In genomic region chr14:57729208-57730187, GRCh38 we compare ENCODE assay signal across 23 cellular contexts.
DNase-seq lines count a peak whose midpoint lies in the region; ATAC-seq and TF ChIP-seq lines count a peak whose summit lies in the region.
"Had no signal": no experiment of that assay in that cellular context is flagged by ENCODE, and none has a peak within 500 bp of the region (broad histone marks: within the 10 kb centered on the region; RNA-seq: fewer than 3 reads in every experiment).

No MANE protein-coding gene starts in this region.

- H3K4me2 ChIP-seq in H9 (ENCODE audit: insufficient read depth, insufficient read length, low read length) (no peak overlapping the region), mesenchymal stem cell (ENCODE audit: low read length, poor library complexity, severe bottlenecking) (no peak overlapping the region)
- H3K4me2 ChIP-seq: BLaER1 treated with 17β-estradiol and CSF1 and Interleukin-3, amounts not matched to agents 10 nM and 100 nM; SK-N-SH had no signal

- H2AFZ ChIP-seq in H9 (ENCODE audit: low read length) (peak overlapping the region; percentile 83), mesenchymal stem cell (ENCODE audit: low read depth, low read length) (no peak overlapping the region)

- H2BK20ac ChIP-seq in H9 (ENCODE audit: low read depth, low read length, poor library complexity, severe bottlenecking) = no peak overlapping the region

- no peak for TF ChIP-seq POLR2A in thyroid gland (IDR thresholded peaks at IDR 0.05)

- H3K27me3 Mint-ChIP-seq in H9 (ENCODE audit: low read depth) (no peaks in the 10 kb centered on the region), WTC11 (ENCODE audit: low read depth) (peaks cover 4% of the 10 kb centered on the region; the same call in 1 of the 2 replicates)
- H3K27me3 Mint-ChIP-seq in activated CD8-positive, alpha-beta memory T cell treated with anti-CD3 and anti-CD28 coated beads, Interleukin-2, amount 10 ng/mL, durations not matched to agents 7 days and 5 days = no peaks in the 10 kb centered on the region

- no peak overlapping the region for H3K27ac ChIP-seq in H9 (ENCODE audit: insufficient read length, low read depth, low read length)
- H3K27ac ChIP-seq in mesenchymal stem cell (ENCODE audit: low read length, poor library complexity, severe bottlenecking) = no peak overlapping the region
- H3K27ac ChIP-seq in thyroid gland = peak overlapping the region in 1 of 3 donors; percentile 38
- H3K27ac ChIP-seq: BLaER1 treated with 17β-estradiol and CSF1 and Interleukin-3, amounts not matched to agents 10 nM and 100 nM had no signal

- ATAC-seq in WTC11 = peak; percentile 81
- no peak for ATAC-seq in activated CD8-positive, alpha-beta memory T cell treated with anti-CD3 and anti-CD28 coated beads, Interleukin-2, amount 10 ng/mL, durations not matched to agents 7 days and 5 days
- ATAC-seq: GM12878, HCT116, K562, PC-3 had no signal

- H4K91ac ChIP-seq in H9 (ENCODE audit: insufficient read length, low read depth, low read length) (peak overlapping the region; percentile 81), mesenchymal stem cell (ENCODE audit: low read length) (no peak overlapping the region)

- H3K18ac ChIP-seq in H9 (ENCODE audit: insufficient read length, low read depth, low read length) (peak overlapping the region; percentile 87), mesenchymal stem cell (ENCODE audit: low read depth in 1 of 2, low read length in 2 of 2) (no peak overlapping the region)

- peak overlapping the region; percentile 64 for H2BK5ac ChIP-seq in H9 (ENCODE audit: insufficient read length, low read length)
- no peak overlapping the region for H2BK5ac ChIP-seq in mesenchymal stem cell (ENCODE audit: low read depth, low read length, poor library complexity, severe bottlenecking)

- H3K27me3 ChIP-seq in H9 (ENCODE audit: insufficient read depth, low read length) (no peaks in the 10 kb centered on the region), mesenchymal stem cell (ENCODE audit: control insufficient read depth in 1 of 2, insufficient read depth in 1 of 2, low read length in 2 of 2) (no peaks in the 10 kb centered on the region), thyroid gland (no peaks in the 10 kb centered on the region)
- H3K27me3 ChIP-seq: BLaER1 treated with 17β-estradiol and CSF1 and Interleukin-3, amounts not matched to agents 10 nM and 100 nM had no signal

- H3K23ac ChIP-seq in H9 (ENCODE audit: insufficient read length, low read depth, low read length) (no peak overlapping the region), mesenchymal stem cell (ENCODE audit: low read length in 2 of 2) (no peak overlapping the region)

- TF ChIP-seq CTCF in H9 (conservative IDR thresholded peaks at IDR 0.05) (no peak), WTC11 (IDR thresholded peaks at IDR 0.05) (no peak), thyroid gland (IDR thresholded peaks at IDR 0.05) (no peak)

- H3K4me1 Mint-ChIP-seq in H9 (peaks cover 26 to 34% of the 10 kb centered on the region in 2 experiments), WTC11 (peaks cover 41% of the 10 kb centered on the region)
- no peaks in the 10 kb centered on the region for H3K4me1 Mint-ChIP-seq in activated CD8-positive, alpha-beta memory T cell treated with anti-CD3 and anti-CD28 coated beads, Interleukin-2, amount 10 ng/mL, durations not matched to agents 7 days and 5 days
- H3K4me1 Mint-ChIP-seq: CD8-positive, alpha-beta memory T cell had no signal

- intact Hi-C loops in thyroid gland (cut with DNase I) = no loop called here

- POLR2A ChIA-PET in WTC11 (lab: Charles Lee) = no interaction called here

- H3K23me2 ChIP-seq in H9 (ENCODE audit: insufficient read length, low read depth, low read length, poor library complexity, severe bottlenecking) = no peaks in the 10 kb centered on the region

- H3K9me3 ChIP-seq in H9 (ENCODE audit: control insufficient read depth, low read depth, low read length) (no peaks in the 10 kb centered on the region), mesenchymal stem cell (ENCODE audit: control insufficient read depth, low read length) (no peaks in the 10 kb centered on the region), thyroid gland (no peaks in the 10 kb centered on the region)
- H3K9me3 ChIP-seq: SK-N-SH had no signal

- H4K5ac ChIP-seq in H9 (ENCODE audit: insufficient read length, low read depth, low read length) = peak overlapping the region; percentile 81

- CTCF ChIA-PET in WTC11 (lab: Charles Lee) = interaction anchor here (1.0 to 1.8 kb wide), 3 partner anchors 37 to 233 kb away, joined by 4 to 6 read pairs (median 4); no protein-coding TSS in a partner anchor
- CTCF ChIA-PET in activated CD8-positive, alpha-beta memory T cell treated with anti-CD3 and anti-CD28 coated beads, Interleukin-2, amount 10 ng/mL, durations not matched to agents 7 days and 5 days (lab: Charles Lee) = no interaction called here

- peak overlapping the region; percentile 67 for H2BK12ac ChIP-seq in H9 (ENCODE audit: insufficient read length, low read depth, low read length)
- H2BK12ac ChIP-seq in mesenchymal stem cell (ENCODE audit: low read length in 2 of 2) = no peak overlapping the region

- H3K9me3 Mint-ChIP-seq in H9 = peaks cover 4 to 8% of the 10 kb centered on the region in 2 experiments; a peak in 2 of 5 replicates
- H3K9me3 Mint-ChIP-seq in WTC11 = peaks cover 33% of the 10 kb centered on the region
- H3K9me3 Mint-ChIP-seq in activated CD8-positive, alpha-beta memory T cell treated with anti-CD3 and anti-CD28 coated beads, Interleukin-2, amount 10 ng/mL, durations not matched to agents 7 days and 5 days (ENCODE audit: low read depth) = peaks cover 3% of the 10 kb centered on the region

- peak overlapping the region; percentile 75 for H2AK5ac ChIP-seq in H9 (ENCODE audit: insufficient read length, low read length)
- H2AK5ac ChIP-seq in mesenchymal stem cell (ENCODE audit: low read length, severe bottlenecking) = peak overlapping the region; percentile 64

- H3K4me1 ChIP-seq in H9 (ENCODE audit: insufficient read depth, low read length) = peaks cover 10% of the 10 kb centered on the region
- H3K4me1 ChIP-seq in mesenchymal stem cell (ENCODE audit: control insufficient read depth, insufficient read depth, low read depth, low read length) = peaks cover 2% of the 10 kb centered on the region
- H3K4me1 ChIP-seq in thyroid gland = peaks cover 0 to 11% of the 10 kb centered on the region in 2 donors

- H3K27ac Mint-ChIP-seq in H9 (peak overlapping the region in 2 of 3 experiments; percentile 68 to 81; a peak in 4 of 7 replicates), WTC11 (peak overlapping the region; percentile 59)
- H3K27ac Mint-ChIP-seq in activated CD8-positive, alpha-beta memory T cell treated with anti-CD3 and anti-CD28 coated beads, Interleukin-2, amount 10 ng/mL, durations not matched to agents 7 days and 5 days = no peak overlapping the region
- H3K27ac Mint-ChIP-seq: CD8-positive, alpha-beta memory T cell had no signal

- H4K8ac ChIP-seq in H9 (replicated peaks; ENCODE audit: insufficient read length, low read depth, low read length) (no peak overlapping the region), mesenchymal stem cell (ENCODE audit: low read length) (no peak overlapping the region)

- H2BK120ac ChIP-seq in H9 (ENCODE audit: low read depth, low read length, poor library complexity, severe bottlenecking) (no peak overlapping the region), mesenchymal stem cell (ENCODE audit: low read depth, low read length) (no peak overlapping the region)

- H3K4me3 ChIP-seq in mesenchymal stem cell (ENCODE audit: insufficient read depth in 1 of 2, low read depth in 1 of 2, low read length in 2 of 2) (no peak overlapping the region), thyroid gland (replicated peaks in 1 of 3) (no peak overlapping the region)
- H3K4me3 ChIP-seq: BLaER1 treated with 17β-estradiol and CSF1 and Interleukin-3, amounts not matched to agents 10 nM and 100 nM; GM12878; K562 had no signal

- no peak overlapping the region for H2BK15ac ChIP-seq in H9 (ENCODE audit: low read depth, low read length)
- H2BK15ac ChIP-seq in mesenchymal stem cell (ENCODE audit: low read depth, poor library complexity, severe bottlenecking) = no peak overlapping the region

- H3K36me3 Mint-ChIP-seq in H9 (ENCODE audit: insufficient read depth in 1 of 3, low read depth in 3 of 3) (peaks cover 0 to 10% (median 10%) of the 10 kb centered on the region in 3 experiments; a peak in 4 of 7 replicates), WTC11 (peaks cover 25% of the 10 kb centered on the region)
- H3K36me3 Mint-ChIP-seq in activated CD8-positive, alpha-beta memory T cell treated with anti-CD3 and anti-CD28 coated beads, Interleukin-2, amount 10 ng/mL, durations not matched to agents 7 days and 5 days = no peaks in the 10 kb centered on the region
- H3K36me3 Mint-ChIP-seq: CD8-positive, alpha-beta memory T cell had no signal

- H3K56ac ChIP-seq in H9 (ENCODE audit: insufficient read length, low read depth, low read length) = peak overlapping the region; percentile 73

- H3K79me1 ChIP-seq in H9 (ENCODE audit: insufficient read depth, low read depth, low read length, poor library complexity, severe bottlenecking) = no peaks in the 10 kb centered on the region
- H3K79me1 ChIP-seq in mesenchymal stem cell (replicated peaks; ENCODE audit: low read length, poor library complexity, severe bottlenecking) = no peaks in the 10 kb centered on the region

- no peak overlapping the region for H3K4me3 Mint-ChIP-seq in H9
- no peak overlapping the region for H3K4me3 Mint-ChIP-seq in WTC11
- H3K4me3 Mint-ChIP-seq in activated CD8-positive, alpha-beta memory T cell treated with anti-CD3 and anti-CD28 coated beads, Interleukin-2, amount 10 ng/mL, durations not matched to agents 7 days and 5 days = no peak overlapping the region
- H3K4me3 Mint-ChIP-seq: CD8-positive, alpha-beta memory T cell had no signal

- DNase-seq in H9 = peak; percentile 29
- DNase-seq in WTC11 (ENCODE audit: low spot score) = no peak
- no peak for DNase-seq in mesenchymal stem cell
- peak; percentile 34 to 71 for DNase-seq in thyroid gland
- no peak for DNase-seq in ureter (ENCODE audit: low spot score)
- no peak for DNase-seq in SW 1271 (lab: John Stamatoyannopoulos, UW)
- no peak for DNase-seq in activated CD8-positive, alpha-beta memory T cell treated with anti-CD3 and anti-CD28 coated beads, Interleukin-2, amount 10 ng/mL, durations not matched to agents 7 days and 5 days
- DNase-seq in stimulated activated CD4-positive, alpha-beta T cell treated with anti-CD3 and anti-CD28 coated beads, Interleukin-2, amount 100 ng/mL, for 48 hours = no peak
- DNase-seq: CD8-positive, alpha-beta memory T cell; GF-D8; NCI-H1105; NCI-H2081 treated with DMSO at 0.1 percent for 48 hours; NCI-H2227 treated with DMSO at 0.1 percent for 48 hours; NCI-H510A treated with DMSO at 0.1 percent for 48 hours; NCI-H774; PC-3; RPMI8226; SHP77 treated with DMSO at 0.1 percent for 48 hours; SK-N-SH had no signal

- no peak overlapping the region for H3T11ph ChIP-seq in H9 (ENCODE audit: low read length)

- no peaks in the 10 kb centered on the region for H3K79me2 ChIP-seq in H9 (ENCODE audit: insufficient read depth, low read length)

- H3K4ac ChIP-seq in H9 (ENCODE audit: low read depth, low read length) (no peak overlapping the region; the same call in 1 of the 2 replicates), mesenchymal stem cell (ENCODE audit: low read depth in 1 of 2, low read length in 2 of 2) (no peak overlapping the region)

- WGBS in H9 (ENCODE audit: extremely low coverage, insufficient read length, low lambda C conversion rate) = no CpG with 5 or more reads among the region's 5 CpGs
- 72% methylated on average over 4 of the region's 5 CpGs for WGBS in mesenchymal stem cell
- WGBS in thyroid gland, 2 donors = 34 to 45% methylated on average over 5 of the region's 5 CpGs

- H3K36me3 ChIP-seq in mesenchymal stem cell (ENCODE audit: control insufficient read depth in 1 of 2, insufficient read depth in 2 of 2, low read depth in 1 of 2, low read length in 2 of 2) (no peaks in the 10 kb centered on the region), thyroid gland (no peaks in the 10 kb centered on the region)
- H3K36me3 ChIP-seq: BLaER1 treated with 17β-estradiol and CSF1 and Interleukin-3, amounts not matched to agents 10 nM and 100 nM had no signal

- H3K9ac ChIP-seq in H9 (ENCODE audit: extremely low read depth, insufficient read length, low read length) (no peak overlapping the region), mesenchymal stem cell (ENCODE audit: low read length) (no peak overlapping the region)
- H3K9ac ChIP-seq: BLaER1 treated with 17β-estradiol and CSF1 and Interleukin-3, amounts not matched to agents 10 nM and 100 nM; SK-N-SH had no signal

- H4K20me1 ChIP-seq in H9 (ENCODE audit: control insufficient read depth, insufficient read depth, insufficient read length) = no peaks in the 10 kb centered on the region
- H4K20me1 ChIP-seq: BLaER1 treated with 17β-estradiol and CSF1 and Interleukin-3, amounts not matched to agents 10 nM and 100 nM had no signal

- H3K14ac ChIP-seq in H9 (ENCODE audit: insufficient read depth, low read length) = peak overlapping the region; percentile 88
- no peak overlapping the region for H3K14ac ChIP-seq in mesenchymal stem cell (ENCODE audit: low read length in 2 of 2)

Comparison
In these comparisons a context has a peak if more than half of its experiments do, and no peak if none do; other contexts are left out.
1. DNase-seq: peak in H9 (single experiment) and thyroid gland (2 of 2); none in WTC11 (single experiment), mesenchymal stem cell (single experiment), ureter (single experiment), SW 1271 (0 of 2), activated CD8-positive, alpha-beta memory T cell treated with anti-CD3 and anti-CD28 coated beads, Interleukin-2, amount 10 ng/mL, durations not matched to agents 7 days and 5 days (single experiment) and stimulated activated CD4-positive, alpha-beta T cell treated with anti-CD3 and anti-CD28 coated beads, Interleukin-2, amount 100 ng/mL, for 48 hours (0 of 2).